ENCODE assay signal across 2 cellular contexts in genomic region chr22:41240377-41241132, GRCh38.
TF ChIP-seq lines count a peak whose summit lies in the region.

CHADL (minus strand) TSS chr22:41240931; CDS start chr22:41240881, 50 bp downstream.

TF ChIP-seq in SK-N-SH, 30 proteins besides CTCF, POLR2A, EP300 and RAD21 (continued from another document):
- TF ChIP-seq PBX3 (IDR thresholded peaks at IDR 0.05) (no peak), RFX5 (IDR thresholded peaks at IDR 0.05; ENCODE audit: low read length) (no peak), FOSL2 (IDR thresholded peaks at IDR 0.05; ENCODE audit: borderline replicate concordance, low read depth) (no peak), EZH2phosphoT487 (IDR thresholded peaks at IDR 0.05; ENCODE audit: borderline replicate concordance, low read depth) (no peak), FOXM1 (IDR thresholded peaks at IDR 0.05; ENCODE audit: low read depth) (no peak), ZBTB33 (IDR thresholded peaks at IDR 0.05; ENCODE audit: borderline replicate concordance, low read depth) (no peak), CHD2 (IDR thresholded peaks at IDR 0.05; ENCODE audit: low read length, partially characterized antibody) (no peak), MXI1 (IDR thresholded peaks at IDR 0.05; ENCODE audit: low read depth, low read length) (no peak), RXRA (IDR thresholded peaks at IDR 0.05; ENCODE audit: borderline replicate concordance, low read depth) (no peak), NRF1 (IDR thresholded peaks at IDR 0.05; ENCODE audit: low read depth, low read length) (no peak), POLR2AphosphoS5 (IDR thresholded peaks at IDR 0.05; ENCODE audit: low read depth, low read length) (no peak), YY1 (IDR thresholded peaks at IDR 0.05; ENCODE audit: low read depth) (no peak), REST (IDR thresholded peaks at IDR 0.05; ENCODE audit: low read depth, low read length) (no peak), NFIC (IDR thresholded peaks at IDR 0.05; ENCODE audit: borderline replicate concordance) (no peak)

TF ChIP-seq in SK-N-SH treated with all-trans-retinoic acid at 6 μM for 48 hours, 23 proteins besides CTCF, POLR2A, EP300 and RAD21 (continued from another document):
- TF ChIP-seq CREB5 (CRISPR knock-in tag; IDR thresholded peaks at IDR 0.05; ENCODE audit: low read depth) (no peak), TOX (CRISPR knock-in tag; IDR thresholded peaks at IDR 0.05; ENCODE audit: borderline replicate concordance) (no peak), TSHZ2 (CRISPR knock-in tag; IDR thresholded peaks at IDR 0.05) (no peak), CSDC2 (CRISPR knock-in tag; IDR thresholded peaks at IDR 0.05) (no peak), PPARA (CRISPR knock-in tag; IDR thresholded peaks at IDR 0.05; ENCODE audit: borderline replicate concordance) (no peak), BACH2 (CRISPR knock-in tag; IDR thresholded peaks at IDR 0.05; ENCODE audit: borderline replicate concordance) (no peak), ZC3H10 (CRISPR knock-in tag; IDR thresholded peaks at IDR 0.05) (no peak)
